8 cellular contexts compared by ENCODE assay signal in the genomic region with DNA sequence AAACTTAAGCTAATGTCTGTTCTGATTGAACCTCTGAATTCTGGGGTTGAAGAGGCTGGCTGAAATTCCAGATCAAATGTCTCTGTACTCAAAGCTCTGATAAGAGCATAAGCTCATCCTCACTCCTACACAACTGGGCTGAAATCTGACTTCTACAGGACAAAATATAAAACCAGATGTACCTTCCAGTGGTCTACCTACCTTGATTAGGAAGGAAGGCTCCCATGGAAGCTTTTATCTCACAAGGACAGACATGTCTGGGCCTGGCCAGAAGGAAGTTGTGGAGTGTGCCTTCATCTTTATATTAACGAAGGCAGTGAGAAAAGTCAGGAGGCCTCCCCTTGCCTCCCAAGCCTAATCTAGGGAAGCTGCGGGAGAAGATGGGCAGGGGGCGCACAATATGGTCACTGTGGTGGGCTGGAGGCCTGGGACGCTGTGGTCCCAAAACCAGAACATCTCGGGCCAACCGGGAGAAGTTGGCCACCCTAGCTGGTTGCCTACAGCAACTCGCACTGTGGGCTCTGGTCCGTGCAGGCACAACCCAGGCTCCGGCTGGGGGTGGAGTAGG. TPM values are rescaled to one million over a fixed set of nuclear protein-coding genes. Genes with fewer than 3 reads are reported as not detected.
DNase-seq lines count a peak whose midpoint lies in the region; ATAC-seq and TF ChIP-seq lines count a peak whose summit lies in the region.

No MANE protein-coding gene starts in this region.

- H3K27me3 ChIP-seq in left ventricle myocardium inferior (ENCODE audit: low read depth) (no peaks in the 10 kb centered on the region), trophoblast cell (ENCODE audit: insufficient read depth, low read length) (no peaks in the 10 kb centered on the region)

- H3K9me3 ChIP-seq in left ventricle myocardium inferior (replicated peaks) (no peaks in the 10 kb centered on the region), trophoblast cell (ENCODE audit: insufficient read depth, low read depth, low read length) (no peaks in the 10 kb centered on the region)

- H3K4me1 ChIP-seq in left ventricle myocardium inferior (peaks cover 31% of the 10 kb centered on the region), trophoblast cell (ENCODE audit: control insufficient read depth in 1 of 2, insufficient read depth in 2 of 2, low read length in 2 of 2) (peaks cover 3 to 9% of the 10 kb centered on the region in 2 experiments)

- peak overlapping the region; percentile 99 for H3K27ac ChIP-seq in left ventricle myocardium inferior (replicated peaks)
- H3K27ac ChIP-seq in RWPE1: peak overlapping the region; percentile 92
- H3K27ac ChIP-seq in epithelial cell of prostate: peak overlapping the region; percentile 86
- peak overlapping the region; percentile 64 for H3K27ac ChIP-seq in trophoblast cell (ENCODE audit: low read depth, low read length)

- no peak overlapping the region for H3K23ac ChIP-seq in trophoblast cell (ENCODE audit: low read length)

- POLR2A ChIA-PET in RWPE1 (lab: Yijun Ruan, JAX; ENCODE audit: low non-redundant PET): interaction anchor here (0.6 to 1.0 kb wide), 3 partner anchors 13 to 109 kb away, joined by 3 to 4 read pairs (median 3); no protein-coding TSS in a partner anchor

- peak overlapping the region; percentile 52 for H3K14ac ChIP-seq in trophoblast cell (ENCODE audit: low read length)

- H2AK5ac ChIP-seq in trophoblast cell (ENCODE audit: low read length): peak overlapping the region; percentile 20

- peak overlapping the region; percentile 72 for H2AFZ ChIP-seq in trophoblast cell (ENCODE audit: insufficient read depth, low read length, poor library complexity)

- H4K8ac ChIP-seq in trophoblast cell (ENCODE audit: low read depth, low read length): peak overlapping the region; percentile 84

- peaks cover 24% of the 10 kb centered on the region for H3K36me3 ChIP-seq in left ventricle myocardium inferior
- no peaks in the 10 kb centered on the region for H3K36me3 ChIP-seq in trophoblast cell (ENCODE audit: control insufficient read depth in 1 of 2, insufficient read depth in 2 of 2, low read length in 2 of 2)

- peak overlapping the region; percentile 13 for H3K18ac ChIP-seq in trophoblast cell (ENCODE audit: low read length)

- peaks cover 11% of the 10 kb centered on the region for H3K79me1 ChIP-seq in trophoblast cell (ENCODE audit: low read length)

- H2BK12ac ChIP-seq in trophoblast cell (ENCODE audit: low read length): no peak overlapping the region

- H4K12ac ChIP-seq in trophoblast cell (ENCODE audit: low read depth, low read length): peak overlapping the region; percentile 87

- CTCF ChIA-PET in RWPE1 (lab: Yijun Ruan, JAX): interaction anchor here (0.7 kb wide), 1 partner anchor 57 kb away, joined by 7 read pairs; no protein-coding TSS in a partner anchor

- peak overlapping the region; percentile 67 for H2BK120ac ChIP-seq in trophoblast cell (ENCODE audit: insufficient read depth, low read length, poor library complexity)

- peak overlapping the region; percentile 6 for H3K9ac ChIP-seq in trophoblast cell (ENCODE audit: low read length)

- no CpG with 5 or more reads among the region's 9 CpGs for WGBS in trophoblast cell (ENCODE audit: extremely low coverage, insufficient coverage, insufficient read length)

- H3K4me3 ChIP-seq in left ventricle myocardium inferior (peak overlapping the region; percentile 94), trophoblast cell (ENCODE audit: low read depth, low read length) (peak overlapping the region; percentile 81)

- no peak for TF ChIP-seq CTCF in left ventricle myocardium inferior (IDR thresholded peaks at IDR 0.05; ENCODE audit: borderline replicate concordance)
- TF ChIP-seq CTCF in RWPE1 (conservative IDR thresholded peaks at IDR 0.05; ENCODE audit: low read depth): no peak

- no peak for ATAC-seq in GM21576 (IDR thresholded peaks at IDR 0.05; ENCODE audit: unreplicated experiment)

- peak overlapping the region; percentile 37 for H3K4ac ChIP-seq in trophoblast cell (ENCODE audit: low read depth, low read length)

- H4K91ac ChIP-seq in trophoblast cell (ENCODE audit: low read depth, low read length): peak overlapping the region; percentile 87

- intact Hi-C loops in left ventricle myocardium inferior (cut with micrococcal nuclease) (loop anchor here (10.0 kb wide), 1 partner anchor 130 kb away; no protein-coding TSS in a partner anchor), cardiac septum (cut with DNase I) (loop anchor here (1.0 kb wide), 1 partner anchor 81 kb away; a partner anchor contains a TSS)

- H2BK5ac ChIP-seq in trophoblast cell (ENCODE audit: low read depth, low read length, poor library complexity): peak overlapping the region; percentile 65

- peaks cover 9% of the 10 kb centered on the region for H3K79me2 ChIP-seq in trophoblast cell (ENCODE audit: control insufficient read depth, insufficient read depth, low read length, poor library complexity)

- DNase-seq in left ventricle myocardium inferior: no peak
- no peak for DNase-seq in cardiac septum (ENCODE audit: low spot score)
- no peak for DNase-seq in RWPE1 (ENCODE audit: low spot score)
- DNase-seq in epithelial cell of prostate (ENCODE audit: low read depth, low spot score): no peak
- DNase-seq in trophoblast cell: no peak
- no peak for DNase-seq in CD1c-positive myeloid dendritic cell (ENCODE audit: extremely low spot score)
- no peak for DNase-seq in activated gamma-delta T cell (lab: John Stamatoyannopoulos, UW)

- peak overlapping the region; percentile 72 for H3K4me2 ChIP-seq in trophoblast cell (ENCODE audit: low read length)

RNA-seq across cellular contexts. Expression of a gene that starts 55.6 kb away (rescaled TPM):
- 3.5 TPM for total RNA-seq in left ventricle myocardium inferior
- 4.2 TPM for total RNA-seq in cardiac septum
- 5.6 and 6.7 TPM in 2 replicates for polyA plus RNA-seq in trophoblast cell (2013)
